ENCODE assay signal across 28 cellular contexts in the genomic region with DNA sequence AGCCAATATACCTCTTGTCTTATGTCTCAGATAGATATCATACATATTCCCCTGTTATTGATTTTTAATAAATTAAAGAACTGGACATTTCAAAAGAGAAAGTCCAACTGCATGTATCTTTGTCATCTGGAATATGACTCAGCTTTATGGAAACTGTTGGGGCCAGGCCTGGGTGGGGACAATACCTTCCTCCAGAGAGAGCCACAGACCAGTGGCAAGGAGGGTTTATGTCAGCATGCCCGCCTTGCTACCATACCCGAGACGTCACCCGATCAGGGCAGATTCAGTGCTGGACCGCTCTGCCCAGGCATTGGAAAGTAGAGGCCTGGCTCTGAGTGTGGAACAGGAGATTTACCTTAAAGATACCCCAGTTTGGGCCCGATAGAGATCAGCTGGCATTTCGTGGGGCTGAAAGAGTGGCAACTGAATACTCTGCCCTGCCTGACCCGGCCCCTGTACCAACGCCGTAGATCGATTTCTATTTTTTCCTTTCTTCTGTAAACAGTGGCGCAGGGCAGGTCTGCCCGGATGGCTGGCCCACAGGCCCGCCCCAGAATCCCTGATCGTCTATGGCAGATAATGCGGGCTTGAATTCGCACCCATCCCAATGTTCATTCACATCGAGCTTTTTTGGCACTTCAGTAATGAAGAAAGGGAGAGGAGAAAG.
"Had no signal": no experiment of that assay in that cellular context is flagged by ENCODE, and none has a peak within 500 bp of the region (broad histone marks: within the 10 kb centered on the region; RNA-seq: fewer than 3 reads in every experiment).

No MANE protein-coding gene starts in this region.

- H3K27me3 ChIP-seq: adrenal gland, SJSA1 had no signal

- H3K27ac Mint-ChIP-seq: activated CD4-positive, alpha-beta T cell treated with anti-CD3 and anti-CD28 coated beads, Interleukin-2, amount 10 ng/mL, durations not matched to agents 24 days and 14 days; activated CD8-positive, alpha-beta T cell treated with anti-CD3 and anti-CD28 coated beads for 36 hours; activated naive CD4-positive, alpha-beta T cell treated with anti-CD3 and anti-CD28 coated beads, Interleukin-2, amount 50 U/mL, for 72 hours; activated T-cell treated with anti-CD3 and anti-CD28 coated beads, Interleukin-2, amount 50 U/mL, for 72 hours; activated T-helper 17 cell treated with anti-CD3 and anti-CD28 coated beads, Interleukin-2, amount 50 U/mL, for 72 hours; brain; T-helper 1 cell treated with Interleukin-12 subunit alpha and Interleukin-12 subunit beta and Interleukin-4 antibody, amounts not matched to agents 30 μg/mL and 1 μg/mL, for 36 hours; T-helper 2 cell treated with Interferon-gamma antibody and Interleukin-4, amounts not matched to agents 5 μg/mL and 100 μg/mL, for 36 hours had no signal

- H3K27me3 Mint-ChIP-seq: activated CD4-positive, alpha-beta T cell treated with anti-CD3 and anti-CD28 coated beads, Interleukin-2, amount 10 ng/mL, durations not matched to agents 24 days and 14 days; activated CD8-positive, alpha-beta T cell treated with anti-CD3 and anti-CD28 coated beads for 36 hours had no signal

- H3K27ac ChIP-seq: adrenal gland, SJSA1 had no signal

- FAIRE-seq: TTC549 had no signal

- H3K36me3 Mint-ChIP-seq: activated naive CD4-positive, alpha-beta T cell treated with anti-CD3 and anti-CD28 coated beads, Interleukin-2, amount 50 U/mL, for 72 hours; brain had no signal

- H3K4me1 Mint-ChIP-seq: activated CD4-positive, alpha-beta T cell treated with anti-CD3 and anti-CD28 coated beads, Interleukin-2, amount 10 ng/mL, durations not matched to agents 24 days and 14 days; activated T-helper 17 cell treated with anti-CD3 and anti-CD28 coated beads, Interleukin-2, amount 50 U/mL, for 72 hours had no signal

- H3K4me2 ChIP-seq: SK-N-SH had no signal

- H3K4me3 ChIP-seq: adrenal gland, SJSA1 had no signal

- H3K4me3 Mint-ChIP-seq: activated CD4-positive, alpha-beta T cell treated with anti-CD3 and anti-CD28 coated beads, Interleukin-2, amount 10 ng/mL, durations not matched to agents 24 days and 14 days; activated CD8-positive, alpha-beta T cell treated with anti-CD3 and anti-CD28 coated beads for 36 hours; activated T-cell treated with anti-CD3 and anti-CD28 coated beads, Interleukin-2, amount 50 U/mL, for 72 hours; activated T-helper 17 cell treated with anti-CD3 and anti-CD28 coated beads, Interleukin-2, amount 50 U/mL, for 72 hours; brain; T-helper 1 cell treated with Interleukin-12 subunit alpha and Interleukin-12 subunit beta and Interleukin-4 antibody, amounts not matched to agents 30 μg/mL and 1 μg/mL, for 36 hours; T-helper 2 cell treated with Interferon-gamma antibody and Interleukin-4, amounts not matched to agents 5 μg/mL and 100 μg/mL, for 36 hours had no signal

- H3K36me3 ChIP-seq: adrenal gland, SJSA1 had no signal

- H3K9me3 ChIP-seq: adrenal gland, SJSA1, SK-N-SH had no signal

- H3K4me1 ChIP-seq: adrenal gland, SJSA1 had no signal

- H3K9ac ChIP-seq: SK-N-SH had no signal

- H3K9me3 Mint-ChIP-seq: activated CD4-positive, alpha-beta T cell treated with anti-CD3 and anti-CD28 coated beads, Interleukin-2, amount 10 ng/mL, durations not matched to agents 24 days and 14 days; activated CD8-positive, alpha-beta T cell treated with anti-CD3 and anti-CD28 coated beads for 36 hours; T-helper 1 cell treated with Interleukin-12 subunit alpha and Interleukin-12 subunit beta and Interleukin-4 antibody, amounts not matched to agents 30 μg/mL and 1 μg/mL, for 36 hours; T-helper 2 cell treated with Interferon-gamma antibody and Interleukin-4, amounts not matched to agents 5 μg/mL and 100 μg/mL, for 36 hours had no signal

- DNase-seq: activated CD4-positive, alpha-beta T cell treated with anti-CD3 and anti-CD28 coated beads, Interleukin-2, amount 10 ng/mL, durations not matched to agents 24 days and 14 days; activated CD4-positive, alpha-beta T cell treated with anti-CD3 and anti-CD28 coated beads, Interleukin-2, amount 50 U/mL, for 4 hours; activated CD8-positive, alpha-beta T cell treated with anti-CD3 and anti-CD28 coated beads for 36 hours; activated effector memory CD4-positive, alpha-beta T cell treated with anti-CD3 and anti-CD28 coated beads, Interleukin-2, amount 50 U/mL, for 16 hours; activated naive CD4-positive, alpha-beta T cell; activated T-cell treated with anti-CD3 and anti-CD28 coated beads, Interleukin-2, amount 50 U/mL, for 1 hour; activated T-cell treated with anti-CD3 and anti-CD28 coated beads, Interleukin-2, amount 50 U/mL, for 72 hours; adrenal gland; central memory CD4-positive, alpha-beta T cell; Kasumi-1; MM.1S; NCI-H1092; NCI-H1436 treated with DMSO at 0.1 percent for 48 hours; NCI-H1694 treated with DMSO at 0.1 percent for 48 hours; NCI-H2029; NCI-H510A; NCI-H526; NCI-H748 treated with DMSO at 0.1 percent for 48 hours; OCI-M1; SHP77 treated with DMSO at 0.1 percent for 48 hours; SK-N-SH had no signal

- ATAC-seq: activated CD8-positive, alpha-beta T cell treated with anti-CD3 and anti-CD28 coated beads for 36 hours; activated naive CD4-positive, alpha-beta T cell treated with anti-CD3 and anti-CD28 coated beads, Interleukin-2, amount 50 U/mL, for 72 hours; activated T-cell treated with anti-CD3 and anti-CD28 coated beads, Interleukin-2, amount 50 U/mL, for 72 hours; activated T-helper 17 cell treated with anti-CD3 and anti-CD28 coated beads, Interleukin-2, amount 50 U/mL, for 72 hours had no signal
